Comparison of ENCODE assay signal across 17 cellular contexts in the genomic region with DNA sequence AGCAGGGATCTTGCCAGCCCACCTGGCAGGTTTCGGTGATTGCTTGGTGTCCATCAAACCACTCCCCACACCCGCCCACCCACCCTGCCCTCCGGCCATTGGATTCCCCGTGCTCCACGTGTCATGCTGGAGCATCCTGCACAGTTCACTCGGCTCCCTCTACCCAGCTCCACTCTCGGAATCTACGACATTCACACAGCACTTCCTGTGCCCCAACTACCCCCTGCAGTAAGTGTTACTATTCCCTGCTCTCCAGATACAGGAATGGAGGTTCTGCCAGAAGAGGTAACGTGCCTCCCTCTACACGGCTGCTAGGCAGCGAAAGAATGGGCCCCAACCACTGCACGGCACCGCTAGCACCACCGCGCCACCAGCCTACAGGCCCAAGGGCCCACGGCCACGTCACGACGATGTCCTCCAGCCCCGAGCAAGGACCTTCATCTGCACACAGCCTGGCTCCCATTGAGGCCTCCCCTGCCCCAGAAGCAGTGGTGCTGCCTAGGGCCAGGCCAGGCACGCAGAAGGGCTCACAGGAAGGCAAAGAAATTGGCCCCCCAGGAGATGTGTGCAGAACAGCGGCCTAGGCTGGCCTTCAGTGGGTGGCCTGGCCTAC. TPM values are rescaled to one million over a fixed set of nuclear protein-coding genes. Genes with fewer than 3 reads are reported as not detected.
A peak's percentile ranks its signal among the peaks of the same experiment; 100 is the strongest.
DNase-seq lines count a peak whose midpoint lies in the region; ATAC-seq and TF ChIP-seq lines count a peak whose summit lies in the region.
"Had no signal": no experiment of that assay in that cellular context is flagged by ENCODE, and none has a peak within 500 bp of the region (broad histone marks: within the 10 kb centered on the region; RNA-seq: fewer than 3 reads in every experiment).

No MANE protein-coding gene starts in this region.

- POLR2A ChIA-PET in RWPE1 (lab: Yijun Ruan, JAX; ENCODE audit: low non-redundant PET) = no interaction called here

- peaks cover 0 to 3% of the 10 kb centered on the region in 2 donors for H3K9me3 ChIP-seq in neuronal stem cell (replicated peaks in 1 of 2; ENCODE audit: control insufficient read depth in 2 of 2, insufficient read depth in 1 of 2, low read depth in 1 of 2, low read length in 2 of 2)
- H3K9me3 ChIP-seq in uterus = no peaks in the 10 kb centered on the region
- H3K9me3 ChIP-seq: Caco-2 had no signal

- H2AFZ ChIP-seq in neuronal stem cell (ENCODE audit: low read length) = no peak overlapping the region

- peak overlapping the region; percentile 73 for H2BK12ac ChIP-seq in neuronal stem cell (ENCODE audit: low read length)

- H3K4me1 ChIP-seq in neuronal stem cell (ENCODE audit: control insufficient read depth in 2 of 2, insufficient read depth in 1 of 2, low read depth in 1 of 2, low read length in 2 of 2) (peaks cover 3 to 12% of the 10 kb centered on the region in 2 donors), uterus (no peaks in the 10 kb centered on the region)
- H3K4me1 ChIP-seq: Caco-2 had no signal

- TF ChIP-seq CTCF in RWPE1 (conservative IDR thresholded peaks at IDR 0.05; ENCODE audit: low read depth) (no peak), uterus (IDR thresholded peaks at IDR 0.05) (no peak)

- H2BK120ac ChIP-seq in neuronal stem cell (ENCODE audit: low read depth, low read length) = peak overlapping the region; percentile 4

- no peak overlapping the region for H4K8ac ChIP-seq in neuronal stem cell (ENCODE audit: low read depth, low read length)

- peak overlapping the region; percentile 94 for H2BK15ac ChIP-seq in neuronal stem cell (ENCODE audit: low read length)

- no peaks in the 10 kb centered on the region for H3K4me1 Mint-ChIP-seq in activated naive CD8-positive, alpha-beta T cell treated with anti-CD3 and anti-CD28 coated beads, Interleukin-2, amount 50 U/mL, for 24 hours
- peaks cover 2% of the 10 kb centered on the region for H3K4me1 Mint-ChIP-seq in activated naive CD8-positive, alpha-beta T cell treated with anti-CD3 and anti-CD28 coated beads for 36 hours

- H3K36me3 ChIP-seq in neuronal stem cell (replicated peaks in 1 of 2; ENCODE audit: control insufficient read depth in 2 of 2, insufficient read depth in 2 of 2, low read length in 2 of 2) = no peaks in the 10 kb centered on the region
- no peaks in the 10 kb centered on the region for H3K36me3 ChIP-seq in uterus

- ATAC-seq in activated naive CD8-positive, alpha-beta T cell treated with anti-CD3 and anti-CD28 coated beads, Interleukin-2, amount 50 U/mL, for 24 hours = peak; percentile 12

- peak overlapping the region; percentile 97 for H2AK5ac ChIP-seq in neuronal stem cell (ENCODE audit: low read depth, low read length)

- H3K9ac ChIP-seq in neuronal stem cell (ENCODE audit: low read depth, low read length, poor library complexity) = peak overlapping the region; percentile 70

- no peak for TF ChIP-seq POLR2A in uterus (IDR thresholded peaks at IDR 0.05)

- peaks cover 7% of the 10 kb centered on the region for H3K79me1 ChIP-seq in neuronal stem cell (ENCODE audit: low read depth, low read length)

- no peaks in the 10 kb centered on the region for H3K36me3 Mint-ChIP-seq in activated naive CD8-positive, alpha-beta T cell treated with anti-CD3 and anti-CD28 coated beads, Interleukin-2, amount 50 U/mL, for 24 hours (ENCODE audit: low read depth)
- no peaks in the 10 kb centered on the region for H3K36me3 Mint-ChIP-seq in activated naive CD8-positive, alpha-beta T cell treated with anti-CD3 and anti-CD28 coated beads for 36 hours

- peak overlapping the region; percentile 5 for H4K91ac ChIP-seq in neuronal stem cell (ENCODE audit: low read depth, low read length, poor library complexity)

- H3K27me3 ChIP-seq in neuronal stem cell (ENCODE audit: control insufficient read depth in 3 of 3, insufficient read depth in 3 of 3, low read depth in 1 of 3, low read length in 3 of 3) (peaks cover 0 to 18% (median 0%) of the 10 kb centered on the region in 3 experiments), uterus (no peaks in the 10 kb centered on the region)

- intact Hi-C loops in uterus (cut with DNase I; ENCODE audit: low total_unique reads) = no loop called here

- CTCF ChIA-PET in RWPE1 (lab: Yijun Ruan, JAX) = interaction anchor here (0.6 to 0.7 kb wide), 2 partner anchors 191 to 371 kb away, joined by 3 read pairs; no protein-coding TSS in a partner anchor

- H3K14ac ChIP-seq in neuronal stem cell (ENCODE audit: low read length) = peak overlapping the region; percentile 89

- no peak overlapping the region for H3K27ac Mint-ChIP-seq in activated naive CD8-positive, alpha-beta T cell treated with anti-CD3 and anti-CD28 coated beads, Interleukin-2, amount 50 U/mL, for 24 hours
- no peak overlapping the region for H3K27ac Mint-ChIP-seq in activated naive CD8-positive, alpha-beta T cell treated with anti-CD3 and anti-CD28 coated beads for 36 hours
- H3K27ac Mint-ChIP-seq: CD4-positive, alpha-beta T cell had no signal

- peak overlapping the region; percentile 77 for H2BK5ac ChIP-seq in neuronal stem cell (ENCODE audit: low read length)

- H3K4me3 ChIP-seq in neuronal stem cell (ENCODE audit: low read length in 2 of 2) (no peak overlapping the region), uterus (no peak overlapping the region)

- no peaks in the 10 kb centered on the region for H3K9me3 Mint-ChIP-seq in activated naive CD8-positive, alpha-beta T cell treated with anti-CD3 and anti-CD28 coated beads, Interleukin-2, amount 50 U/mL, for 24 hours
- no peaks in the 10 kb centered on the region for H3K9me3 Mint-ChIP-seq in activated naive CD8-positive, alpha-beta T cell treated with anti-CD3 and anti-CD28 coated beads for 36 hours
- H3K9me3 Mint-ChIP-seq: CD4-positive, alpha-beta T cell; H9 had no signal

- peak overlapping the region; percentile 94 for H3K27ac ChIP-seq in RWPE1
- no peak overlapping the region for H3K27ac ChIP-seq in neuronal stem cell (replicated peaks; ENCODE audit: low read length)
- no peak overlapping the region for H3K27ac ChIP-seq in uterus
- H3K27ac ChIP-seq: C4-2B had no signal

- H3K4me3 Mint-ChIP-seq in activated naive CD8-positive, alpha-beta T cell treated with anti-CD3 and anti-CD28 coated beads, Interleukin-2, amount 50 U/mL, for 24 hours = no peak overlapping the region
- no peak overlapping the region for H3K4me3 Mint-ChIP-seq in activated naive CD8-positive, alpha-beta T cell treated with anti-CD3 and anti-CD28 coated beads for 36 hours
- H3K4me3 Mint-ChIP-seq: CD4-positive, alpha-beta T cell; H9 had no signal

- H3K27me3 Mint-ChIP-seq in activated naive CD8-positive, alpha-beta T cell treated with anti-CD3 and anti-CD28 coated beads, Interleukin-2, amount 50 U/mL, for 24 hours = peaks cover 16% of the 10 kb centered on the region
- H3K27me3 Mint-ChIP-seq in activated naive CD8-positive, alpha-beta T cell treated with anti-CD3 and anti-CD28 coated beads for 36 hours = peaks cover 4% of the 10 kb centered on the region

- H3K23ac ChIP-seq in neuronal stem cell (ENCODE audit: low read depth, low read length, poor library complexity) = no peak overlapping the region

- H3K18ac ChIP-seq in neuronal stem cell (ENCODE audit: low read length) = peak overlapping the region; percentile 90

- WGBS in neuronal stem cell (ENCODE audit: extremely low coverage in 2 of 2, insufficient read length in 2 of 2, insufficient replicate concordance in 1 of 2), 2 donors = no CpG with 5 or more reads among the region's 22 CpGs

- no peak for DNase-seq in activated naive CD8-positive, alpha-beta T cell treated with anti-CD3 and anti-CD28 coated beads, Interleukin-2, amount 50 U/mL, for 24 hours
- DNase-seq in activated naive CD8-positive, alpha-beta T cell treated with anti-CD3 and anti-CD28 coated beads for 36 hours = no peak
- no peak for DNase-seq in RWPE1 (ENCODE audit: low spot score)
- DNase-seq in neuronal stem cell (ENCODE audit: low spot score) = no peak
- no peak for DNase-seq in uterus
- DNase-seq in dedifferentiated amniotic fluid mesenchymal stem cell (ENCODE audit: extremely low spot score) = no peak
- no peak for DNase-seq in midbrain (lab: John Stamatoyannopoulos, UW)
- DNase-seq in GM03348 (ENCODE audit: low spot score) = no peak
- DNase-seq: 8988T; Caco-2; CD4-positive, alpha-beta T cell; DMS79; GDM1; GOT3; H9 had no signal

- no peak overlapping the region for H3K4me2 ChIP-seq in neuronal stem cell (ENCODE audit: insufficient read depth, low read length, poor library complexity, severe bottlenecking)

- peak overlapping the region; percentile 76 for H3K4ac ChIP-seq in neuronal stem cell (ENCODE audit: low read length)

RNA-seq across cellular contexts. Expression of gene WNT7B, which starts 27.6 kb away (rescaled TPM):
- not detected for total RNA-seq in activated naive CD8-positive, alpha-beta T cell treated with anti-CD3 and anti-CD28 coated beads for 36 hours
- polyA plus RNA-seq in neuronal stem cell (2013, experiment 1 of 2) = 8.6 TPM
- 8.5 TPM for polyA plus RNA-seq in neuronal stem cell (2013, experiment 2 of 2)
- under 1 TPM in 1 of 4 donors, not detected in 3; 0.41 TPM for total RNA-seq in uterus
- total RNA-seq: A673; CD4-positive, alpha-beta T cell had no signal
